In genomic region chr20:36604952-36605308, GRCh38 we compare ENCODE assay signal across 8 cellular contexts. TPM values are rescaled to one million over a fixed set of nuclear protein-coding genes. Genes with fewer than 3 reads are reported as not detected.
DNase-seq lines count a peak whose midpoint lies in the region; ATAC-seq and TF ChIP-seq lines count a peak whose summit lies in the region.

No MANE protein-coding gene starts in this region.

- peaks cover 20% of the 10 kb centered on the region for H3K36me3 ChIP-seq in CD4-positive, alpha-beta memory T cell (ENCODE audit: insufficient read depth, low read length)
- H3K36me3 ChIP-seq in colonic mucosa: no peaks in the 10 kb centered on the region

- peaks cover 30% of the 10 kb centered on the region for H3K4me1 ChIP-seq in CD4-positive, alpha-beta memory T cell (ENCODE audit: insufficient read depth, low read length)
- peaks cover 4% of the 10 kb centered on the region for H3K4me1 ChIP-seq in colonic mucosa

- intact Hi-C loops in CD4-positive, alpha-beta memory T cell (cut with micrococcal nuclease): loop anchor here (1.0 to 2.0 kb wide), 7 partner anchors 10 to 144 kb away; partner anchors contain the start of genes NDRG3 and TGIF2
- intact Hi-C loops in colonic mucosa (cut with DNase I): no loop called here

- no peaks in the 10 kb centered on the region for H3K27me3 ChIP-seq in CD4-positive, alpha-beta memory T cell (ENCODE audit: insufficient read depth, low read length)
- H3K27me3 ChIP-seq in colonic mucosa: no peaks in the 10 kb centered on the region

- H3K27ac Mint-ChIP-seq in CD4-positive, alpha-beta memory T cell: peak overlapping the region; percentile 97 to 99 (median 98)

- peak overlapping the region; percentile 83 to 97 (median 94) for H3K4me3 Mint-ChIP-seq in CD4-positive, alpha-beta memory T cell

- CTCF ChIA-PET in CD4-positive, alpha-beta memory T cell (lab: Charles Lee; ENCODE audit: partially characterized antibody): interaction anchor here (0.5 to 5.1 kb wide), 15 partner anchors 9 to 150 kb away, joined by 3 to 70 read pairs (median 7); partner anchors contain the start of genes SLA2 and TGIF2

- peak overlapping the region; percentile 86 to 88 for H3K9ac ChIP-seq in colonic mucosa (ENCODE audit: low read depth in 2 of 2, low read length in 2 of 2)

- no peaks in the 10 kb centered on the region for H3K9me3 ChIP-seq in CD4-positive, alpha-beta memory T cell (ENCODE audit: control insufficient read depth in 1 of 2, low read length in 2 of 2)
- H3K9me3 ChIP-seq in colonic mucosa: no peaks in the 10 kb centered on the region

- peak; percentile 21 for ATAC-seq in GM19372 (IDR thresholded peaks at IDR 0.05; ENCODE audit: low read depth, unreplicated experiment)
- ATAC-seq in HG03442 (IDR thresholded peaks at IDR 0.05; ENCODE audit: unreplicated experiment): peak; percentile 14

- peaks cover 0 to 35% of the 10 kb centered on the region in 2 donors for H3K36me3 Mint-ChIP-seq in CD4-positive, alpha-beta memory T cell

- TF ChIP-seq CTCF in colonic mucosa (IDR thresholded peaks at IDR 0.05): no peak

- POLR2A ChIA-PET in CD4-positive, alpha-beta memory T cell (lab: Charles Lee; ENCODE audit: partially characterized antibody): interaction anchor here (0.6 to 12.7 kb wide), 19 partner anchors 12 to 553 kb away, joined by 3 to 153 read pairs (median 8); partner anchors contain the start of genes DSN1, NDRG3, SLA2 and TGIF2

- peak overlapping the region; percentile 98 for H3K27ac ChIP-seq in CD4-positive, alpha-beta memory T cell (ENCODE audit: low read depth, low read length)
- peak overlapping the region; percentile 84 for H3K27ac ChIP-seq in colonic mucosa
- H3K27ac ChIP-seq in temporal lobe (ENCODE audit: low read depth, low read length): peak overlapping the region; percentile 70

- H3K9me3 Mint-ChIP-seq in CD4-positive, alpha-beta memory T cell: peaks cover 0 to 2% (median 0%) of the 10 kb centered on the region in 8 donors

- H3K4me1 Mint-ChIP-seq in CD4-positive, alpha-beta memory T cell: peaks cover 18 to 43% (median 28%) of the 10 kb centered on the region in 4 donors

- DNase-seq in CD4-positive, alpha-beta memory T cell: peak in 1 of 5 donors; percentile 76
- DNase-seq in T-helper 1 cell (peak; percentile 23 to 71 (median 40)), colonic mucosa (peak; percentile 49), mucosa of gallbladder (ENCODE audit: low spot score) (peak; percentile 31), NCI-H2107 (lab: John Stamatoyannopoulos, UW) (no peak)

- peaks cover 1 to 2% of the 10 kb centered on the region in 2 donors for H3K27me3 Mint-ChIP-seq in CD4-positive, alpha-beta memory T cell

- peak overlapping the region; percentile 19 to 62 for H3K4me3 ChIP-seq in CD4-positive, alpha-beta memory T cell (ENCODE audit: low read length in 2 of 2)
- peak overlapping the region; percentile 98 for H3K4me3 ChIP-seq in colonic mucosa

RNA-seq across cellular contexts. Expression of gene RAB5IF, which starts 0.6 kb away (rescaled TPM):
- total RNA-seq in CD4-positive, alpha-beta memory T cell: 10 to 100 TPM; 63.4 to 67.5 TPM
- 100 to 1,000 TPM; 162 to 212 TPM for polyA plus RNA-seq in CD4-positive, alpha-beta memory T cell
- total RNA-seq in colonic mucosa: 100 to 1,000 TPM; 143 to 207 TPM
- 109 TPM for total RNA-seq in mucosa of gallbladder
- total RNA-seq in temporal lobe: 23.6 TPM

RNA-seq across cellular contexts. Expression of gene TGIF2, which starts 31.5 kb away (rescaled TPM):
- 10 to 100 TPM; 31.7 to 35.0 TPM for total RNA-seq in CD4-positive, alpha-beta memory T cell
- 10 to 100 TPM; 19.2 to 24.7 TPM for polyA plus RNA-seq in CD4-positive, alpha-beta memory T cell
- 1 to 10 TPM; 5.6 to 7.3 TPM for total RNA-seq in colonic mucosa
- total RNA-seq in mucosa of gallbladder: 11.7 TPM
- 4.2 TPM for total RNA-seq in temporal lobe

RNA-seq across cellular contexts. Expression of gene SLA2, which starts 41.1 kb away (rescaled TPM):
- 10 to 100 TPM; 28.7 to 29.9 TPM for total RNA-seq in CD4-positive, alpha-beta memory T cell
- polyA plus RNA-seq in CD4-positive, alpha-beta memory T cell: 10 to 100 TPM; 12.7 to 14.3 TPM
- total RNA-seq in colonic mucosa (under 1 TPM; 0.58 to 0.59 TPM), mucosa of gallbladder (2.0 TPM), temporal lobe (under 0.01 TPM)

Comparison
In these comparisons a context has a peak if more than half of its experiments do, and no peak if none do; other contexts are left out.
1. RNA of gene SLA2, which starts 41.1 kb away (total RNA-seq): 28.7 to 29.9 TPM in CD4-positive, alpha-beta memory T cell; 2.0 TPM in mucosa of gallbladder (single experiment), 0.58 to 0.59 TPM in colonic mucosa and under 0.01 TPM in temporal lobe (single experiment); every median in the first group is over 10 times any median in the second.
2. Peak in every context shown above with its lines, with median percentiles within 50 percentile points of each other: H3K27ac ChIP-seq.